Comparison of ENCODE assay signal across 39 cellular contexts in the genomic region with DNA sequence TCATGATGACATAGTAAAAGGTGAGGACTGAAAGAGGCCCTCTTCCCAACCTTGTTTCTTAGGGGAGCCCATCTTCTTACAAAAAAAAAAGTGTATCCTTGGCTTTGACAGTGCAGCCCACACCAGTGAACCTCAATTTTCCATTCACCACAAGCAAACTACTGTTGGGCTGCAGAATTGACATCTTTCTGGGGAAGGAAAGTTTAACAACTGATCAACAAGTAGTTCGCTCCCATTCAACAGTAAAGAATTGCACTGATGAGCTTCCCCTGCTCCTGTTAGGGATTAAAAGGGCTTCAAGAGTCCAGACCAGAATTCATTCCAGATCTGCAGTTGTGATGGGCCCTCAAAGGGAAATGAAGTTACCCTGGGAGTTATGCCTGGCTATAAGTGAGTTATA. TPM values are rescaled to one million over a fixed set of nuclear protein-coding genes. Genes with fewer than 3 reads are reported as not detected.
"Had no signal": no experiment of that assay in that cellular context is flagged by ENCODE, and none has a peak within 500 bp of the region (broad histone marks: within the 10 kb centered on the region; RNA-seq: fewer than 3 reads in every experiment).

No MANE protein-coding gene starts in this region.

- H3K36me3 Mint-ChIP-seq: activated naive CD4-positive, alpha-beta T cell treated with anti-CD3 and anti-CD28 coated beads, Interleukin-2, amount 10 ng/mL, durations not matched to agents 7 days and 5 days; activated naive CD4-positive, alpha-beta T cell treated with anti-CD3 and anti-CD28 coated beads, Interleukin-2, amount 50 U/mL, for 24 hours; activated naive CD4-positive, alpha-beta T cell treated with anti-CD3 and anti-CD28 coated beads, Interleukin-2, amount 50 U/mL, for 72 hours; activated naive CD8-positive, alpha-beta T cell; activated naive CD8-positive, alpha-beta T cell treated with anti-CD3 and anti-CD28 coated beads for 36 hours; activated naive CD8-positive, alpha-beta T cell treated with anti-CD3 and anti-CD28 coated beads, Interleukin-2, amount 10 ng/mL, durations not matched to agents 7 days and 5 days; brain had no signal

- H3K4me1 ChIP-seq: adrenal gland, ascending aorta, body of pancreas, breast epithelium had no signal

- H3K4me1 Mint-ChIP-seq: activated naive CD4-positive, alpha-beta T cell treated with anti-CD3 and anti-CD28 coated beads, Interleukin-2, amount 10 ng/mL, durations not matched to agents 7 days and 5 days; activated naive CD4-positive, alpha-beta T cell treated with anti-CD3 and anti-CD28 coated beads, Interleukin-2, amount 50 U/mL, for 24 hours; activated naive CD8-positive, alpha-beta T cell treated with anti-CD3 and anti-CD28 coated beads for 36 hours; activated naive CD8-positive, alpha-beta T cell treated with anti-CD3 and anti-CD28 coated beads, Interleukin-2, amount 10 ng/mL, durations not matched to agents 7 days and 5 days; activated naive CD8-positive, alpha-beta T cell treated with anti-CD3 and anti-CD28 coated beads, Interleukin-2, amount 50 U/mL, for 24 hours; activated T-helper 17 cell treated with anti-CD3 and anti-CD28 coated beads, Interleukin-2, amount 50 U/mL, for 72 hours; brain; central memory CD8-positive, alpha-beta T cell had no signal

- H3K27ac Mint-ChIP-seq: activated naive CD4-positive, alpha-beta T cell treated with anti-CD3 and anti-CD28 coated beads for 36 hours; activated naive CD4-positive, alpha-beta T cell treated with anti-CD3 and anti-CD28 coated beads, Interleukin-2, amount 10 ng/mL, durations not matched to agents 7 days and 5 days; activated naive CD4-positive, alpha-beta T cell treated with anti-CD3 and anti-CD28 coated beads, Interleukin-2, amount 50 U/mL, for 24 hours; activated naive CD4-positive, alpha-beta T cell treated with anti-CD3 and anti-CD28 coated beads, Interleukin-2, amount 50 U/mL, for 72 hours; activated naive CD8-positive, alpha-beta T cell; activated naive CD8-positive, alpha-beta T cell treated with anti-CD3 and anti-CD28 coated beads for 36 hours; activated naive CD8-positive, alpha-beta T cell treated with anti-CD3 and anti-CD28 coated beads, Interleukin-2, amount 10 ng/mL, durations not matched to agents 7 days and 5 days; activated naive CD8-positive, alpha-beta T cell treated with anti-CD3 and anti-CD28 coated beads, Interleukin-2, amount 50 U/mL, for 24 hours; activated T-cell treated with anti-CD3 and anti-CD28 coated beads, Interleukin-2, amount 50 U/mL, for 24 hours; activated T-cell treated with anti-CD3 and anti-CD28 coated beads, Interleukin-2, amount 50 U/mL, for 72 hours; activated T-helper 1 cell treated with anti-CD3 and anti-CD28 coated beads, Interleukin-12 subunit alpha, Interleukin-12 subunit beta, Interleukin-2, Interleukin-4 antibody, amounts not matched to agents 30 ng/mL and 10 ng/mL and 1 ng/mL, durations not matched to agents 14 hours and 24 hours and 36 hours; activated T-helper 17 cell treated with anti-CD3 and anti-CD28 coated beads, Interleukin-2, amount 50 U/mL, for 72 hours; activated T-helper 2 cell treated with anti-CD3 and anti-CD28 coated beads, Interferon-gamma antibody, Interleukin-2, Interleukin-4, amounts not matched to agents 10 μg/mL and 5 μg/mL and 100 μg/mL, durations not matched to agents 14 hours and 24 hours and 36 hours; brain had no signal

- H3K4me3 Mint-ChIP-seq: activated naive CD4-positive, alpha-beta T cell treated with anti-CD3 and anti-CD28 coated beads for 36 hours; activated naive CD4-positive, alpha-beta T cell treated with anti-CD3 and anti-CD28 coated beads, Interleukin-2, amount 10 ng/mL, durations not matched to agents 7 days and 5 days; activated naive CD4-positive, alpha-beta T cell treated with anti-CD3 and anti-CD28 coated beads, Interleukin-2, amount 50 U/mL, for 24 hours; activated naive CD8-positive, alpha-beta T cell; activated naive CD8-positive, alpha-beta T cell treated with anti-CD3 and anti-CD28 coated beads for 36 hours; activated naive CD8-positive, alpha-beta T cell treated with anti-CD3 and anti-CD28 coated beads, Interleukin-2, amount 10 ng/mL, durations not matched to agents 7 days and 5 days; activated naive CD8-positive, alpha-beta T cell treated with anti-CD3 and anti-CD28 coated beads, Interleukin-2, amount 50 U/mL, for 24 hours; activated T-cell treated with anti-CD3 and anti-CD28 coated beads, Interleukin-2, amount 50 U/mL, for 24 hours; activated T-cell treated with anti-CD3 and anti-CD28 coated beads, Interleukin-2, amount 50 U/mL, for 4 hours; activated T-cell treated with anti-CD3 and anti-CD28 coated beads, Interleukin-2, amount 50 U/mL, for 72 hours; activated T-helper 1 cell treated with anti-CD3 and anti-CD28 coated beads, Interleukin-12 subunit alpha, Interleukin-12 subunit beta, Interleukin-2, Interleukin-4 antibody, amounts not matched to agents 30 ng/mL and 10 ng/mL and 1 ng/mL, durations not matched to agents 14 hours and 24 hours and 36 hours; activated T-helper 17 cell treated with anti-CD3 and anti-CD28 coated beads, Interleukin-2, amount 50 U/mL, for 72 hours; brain; central memory CD8-positive, alpha-beta T cell had no signal

- H3K36me3 ChIP-seq: adrenal gland, ascending aorta, brain microvascular endothelial cell, breast epithelium, cardiac muscle cell had no signal

- H3K9me3 ChIP-seq: adrenal gland, ascending aorta, body of pancreas, breast epithelium had no signal

- H3K27ac ChIP-seq: adrenal gland, ascending aorta, body of pancreas, brain microvascular endothelial cell, breast epithelium, cardiac muscle cell had no signal

- ATAC-seq: activated naive CD4-positive, alpha-beta T cell treated with anti-CD3 and anti-CD28 coated beads, Interleukin-2, amount 50 U/mL, for 72 hours; activated naive CD8-positive, alpha-beta T cell treated with anti-CD3 and anti-CD28 coated beads, Interleukin-2, amount 50 U/mL, for 24 hours; activated T-cell treated with anti-CD3 and anti-CD28 coated beads, Interleukin-2, amount 50 U/mL, for 4 hours; activated T-cell treated with anti-CD3 and anti-CD28 coated beads, Interleukin-2, amount 50 U/mL, for 72 hours; activated T-helper 17 cell treated with anti-CD3 and anti-CD28 coated beads, Interleukin-2, amount 50 U/mL, for 72 hours; body of pancreas had no signal

- H3K27me3 ChIP-seq: adrenal gland, ascending aorta, body of pancreas, brain microvascular endothelial cell, breast epithelium, cardiac muscle cell had no signal

- H3K4me3 ChIP-seq: adrenal gland, ascending aorta, body of pancreas, breast epithelium, cardiac muscle cell had no signal

- H3K9me3 Mint-ChIP-seq: activated naive CD4-positive, alpha-beta T cell treated with anti-CD3 and anti-CD28 coated beads for 36 hours; activated naive CD4-positive, alpha-beta T cell treated with anti-CD3 and anti-CD28 coated beads, Interleukin-2, amount 10 ng/mL, durations not matched to agents 7 days and 5 days; activated naive CD4-positive, alpha-beta T cell treated with anti-CD3 and anti-CD28 coated beads, Interleukin-2, amount 50 U/mL, for 24 hours; activated naive CD4-positive, alpha-beta T cell treated with anti-CD3 and anti-CD28 coated beads, Interleukin-2, amount 50 U/mL, for 72 hours; activated naive CD8-positive, alpha-beta T cell treated with anti-CD3 and anti-CD28 coated beads for 36 hours; activated naive CD8-positive, alpha-beta T cell treated with anti-CD3 and anti-CD28 coated beads, Interleukin-2, amount 10 ng/mL, durations not matched to agents 7 days and 5 days; activated naive CD8-positive, alpha-beta T cell treated with anti-CD3 and anti-CD28 coated beads, Interleukin-2, amount 50 U/mL, for 24 hours; activated T-cell treated with anti-CD3 and anti-CD28 coated beads, Interleukin-2, amount 50 U/mL, for 24 hours; activated T-cell treated with anti-CD3 and anti-CD28 coated beads, Interleukin-2, amount 50 U/mL, for 4 hours; activated T-cell treated with anti-CD3 and anti-CD28 coated beads, Interleukin-2, amount 50 U/mL, for 72 hours; activated T-helper 1 cell treated with anti-CD3 and anti-CD28 coated beads, Interleukin-12 subunit alpha, Interleukin-12 subunit beta, Interleukin-2, Interleukin-4 antibody, amounts not matched to agents 30 ng/mL and 10 ng/mL and 1 ng/mL, durations not matched to agents 14 hours and 24 hours and 36 hours; activated T-helper 17 cell treated with anti-CD3 and anti-CD28 coated beads, Interleukin-2, amount 50 U/mL, for 72 hours; activated T-helper 2 cell treated with anti-CD3 and anti-CD28 coated beads, Interferon-gamma antibody, Interleukin-2, Interleukin-4, amounts not matched to agents 10 μg/mL and 5 μg/mL and 100 μg/mL, durations not matched to agents 14 hours and 24 hours and 36 hours; brain; central memory CD8-positive, alpha-beta T cell had no signal

- H3K27me3 Mint-ChIP-seq: activated naive CD4-positive, alpha-beta T cell treated with anti-CD3 and anti-CD28 coated beads, Interleukin-2, amount 50 U/mL, for 24 hours; activated naive CD8-positive, alpha-beta T cell treated with anti-CD3 and anti-CD28 coated beads for 36 hours; activated naive CD8-positive, alpha-beta T cell treated with anti-CD3 and anti-CD28 coated beads, Interleukin-2, amount 50 U/mL, for 24 hours; activated T-helper 17 cell treated with anti-CD3 and anti-CD28 coated beads, Interleukin-2, amount 50 U/mL, for 72 hours had no signal

- DNase-seq: activated effector memory CD4-positive, alpha-beta T cell treated with anti-CD3 and anti-CD28 coated beads, Interleukin-2, amount 50 U/mL, for 16 hours; activated effector memory CD4-positive, alpha-beta T cell treated with Interleukin-2 at 50 U/mL for 16 hours; activated gamma-delta T cell; activated gamma-delta T cell treated with Interleukin-2 at 50 U/mL for 16 hours; activated naive CD4-positive, alpha-beta T cell; activated naive CD4-positive, alpha-beta T cell treated with anti-CD3 and anti-CD28 coated beads for 36 hours; activated naive CD4-positive, alpha-beta T cell treated with anti-CD3 and anti-CD28 coated beads, Interleukin-2, amount 10 ng/mL, durations not matched to agents 7 days and 5 days; activated naive CD4-positive, alpha-beta T cell treated with anti-CD3 and anti-CD28 coated beads, Interleukin-2, amount 50 U/mL, for 16 hours; activated naive CD4-positive, alpha-beta T cell treated with Interleukin-2 at 50 U/mL for 16 hours; activated naive CD8-positive, alpha-beta T cell treated with anti-CD3 and anti-CD28 coated beads for 36 hours; activated naive CD8-positive, alpha-beta T cell treated with anti-CD3 and anti-CD28 coated beads, Interleukin-2, amount 10 ng/mL, durations not matched to agents 7 days and 5 days; activated naive CD8-positive, alpha-beta T cell treated with anti-CD3 and anti-CD28 coated beads, Interleukin-2, amount 50 U/mL, for 24 hours; activated T-cell treated with anti-CD3 and anti-CD28 coated beads, Interleukin-2, amount 50 U/mL, for 24 hours; activated T-cell treated with anti-CD3 and anti-CD28 coated beads, Interleukin-2, amount 50 U/mL, for 4 hours; activated T-cell treated with anti-CD3 and anti-CD28 coated beads, Interleukin-2, amount 50 U/mL, for 48 hours; activated T-cell treated with anti-CD3 and anti-CD28 coated beads, Interleukin-2, amount 50 U/mL, for 72 hours; adrenal gland; amniotic stem cell; amygdala; anterior cingulate cortex; aorta; body of pancreas; brain microvascular endothelial cell; caudate nucleus; central memory CD4-positive, alpha-beta T cell; cerebellar nuclear complex had no signal

RNA-seq across cellular contexts. Expression of gene CLIC5, which starts 13.9 kb away (rescaled TPM):
- total RNA-seq: bronchial epithelial cell, chondrocyte had no signal
